Comparison of ENCODE assay signal across 16 cellular contexts in genomic region chr2:98559581-98559980, GRCh38. TPM values are rescaled to one million over a fixed set of nuclear protein-coding genes. Genes with fewer than 3 reads are reported as not detected.
DNase-seq lines count a peak whose midpoint lies in the region; ATAC-seq, FAIRE-seq and TF ChIP-seq lines count a peak whose summit lies in the region.
"Had no signal": no experiment of that assay in that cellular context is flagged by ENCODE, and none has a peak within 500 bp of the region (broad histone marks: within the 10 kb centered on the region; RNA-seq: fewer than 3 reads in every experiment).

No MANE protein-coding gene starts in this region.

- FAIRE-seq in GM12891 (lab: Jason Lieb, UNC): peak; percentile 79

- peak overlapping the region; percentile 10 for H3K27ac Mint-ChIP-seq in activated T-helper 1 cell treated with anti-CD3 and anti-CD28 coated beads, Interleukin-12 subunit alpha, Interleukin-12 subunit beta, Interleukin-2, Interleukin-4 antibody, amounts not matched to agents 30 ng/mL and 10 ng/mL and 1 ng/mL, durations not matched to agents 14 hours and 24 hours and 36 hours

- intact Hi-C loops in activated T-helper 1 cell treated with anti-CD3 and anti-CD28 coated beads, Interleukin-12 subunit alpha, Interleukin-12 subunit beta, Interleukin-2, Interleukin-4 antibody, amounts not matched to agents 30 ng/mL and 10 ng/mL and 1 ng/mL, durations not matched to agents 14 hours and 24 hours and 36 hours (cut with micrococcal nuclease): no loop called here

- no peak overlapping the region for H3K4ac ChIP-seq in mesenchymal stem cell (ENCODE audit: low read depth in 1 of 2, low read length in 2 of 2)

- H3K36me3 Mint-ChIP-seq in activated T-helper 1 cell treated with anti-CD3 and anti-CD28 coated beads, Interleukin-12 subunit alpha, Interleukin-12 subunit beta, Interleukin-2, Interleukin-4 antibody, amounts not matched to agents 30 ng/mL and 10 ng/mL and 1 ng/mL, durations not matched to agents 14 hours and 24 hours and 36 hours (ENCODE audit: low read depth): peaks cover 59% of the 10 kb centered on the region

- H3K23ac ChIP-seq in mesenchymal stem cell (ENCODE audit: low read length in 2 of 2): no peak overlapping the region

- no peak for DNase-seq in GM12891 (ENCODE audit: insufficient read length, low spot score)
- no peak for DNase-seq in activated T-helper 1 cell treated with anti-CD3 and anti-CD28 coated beads, Interleukin-12 subunit alpha, Interleukin-12 subunit beta, Interleukin-2, Interleukin-4 antibody, amounts not matched to agents 30 ng/mL and 10 ng/mL and 1 ng/mL, durations not matched to agents 14 hours and 24 hours and 36 hours (ENCODE audit: low spot score)
- peak; percentile 2 for DNase-seq in mesenchymal stem cell
- no peak for DNase-seq in superior temporal gyrus (ENCODE audit: extremely low spot score)
- no peak for DNase-seq in NCI-H2171 treated with DMSO at 0.1 percent for 48 hours (lab: John Stamatoyannopoulos, UW)
- DNase-seq: effector memory CD4-positive, alpha-beta T cell; lower lobe of right lung; NCI-H2171; psoas muscle; stimulated activated CD4-positive, alpha-beta T cell treated with anti-CD3 and anti-CD28 coated beads, Interleukin-2, amount 100 ng/mL, for 48 hours; substantia nigra had no signal

- H3K9me3 Mint-ChIP-seq in activated T-helper 1 cell treated with anti-CD3 and anti-CD28 coated beads, Interleukin-12 subunit alpha, Interleukin-12 subunit beta, Interleukin-2, Interleukin-4 antibody, amounts not matched to agents 30 ng/mL and 10 ng/mL and 1 ng/mL, durations not matched to agents 14 hours and 24 hours and 36 hours: no peaks in the 10 kb centered on the region

- peaks cover 65% of the 10 kb centered on the region for H3K4me1 Mint-ChIP-seq in activated T-helper 1 cell treated with anti-CD3 and anti-CD28 coated beads, Interleukin-12 subunit alpha, Interleukin-12 subunit beta, Interleukin-2, Interleukin-4 antibody, amounts not matched to agents 30 ng/mL and 10 ng/mL and 1 ng/mL, durations not matched to agents 14 hours and 24 hours and 36 hours (ENCODE audit: low read depth)

- H3K27me3 ChIP-seq in BLaER1 (no peaks in the 10 kb centered on the region; the same call in 1 of the 2 replicates), mesenchymal stem cell (ENCODE audit: control insufficient read depth in 1 of 2, insufficient read depth in 1 of 2, low read length in 2 of 2) (no peaks in the 10 kb centered on the region)

- no peaks in the 10 kb centered on the region for H3K27me3 Mint-ChIP-seq in activated T-helper 1 cell treated with anti-CD3 and anti-CD28 coated beads, Interleukin-12 subunit alpha, Interleukin-12 subunit beta, Interleukin-2, Interleukin-4 antibody, amounts not matched to agents 30 ng/mL and 10 ng/mL and 1 ng/mL, durations not matched to agents 14 hours and 24 hours and 36 hours (ENCODE audit: insufficient read depth)

- H2AK5ac ChIP-seq in mesenchymal stem cell (ENCODE audit: low read length, severe bottlenecking): no peak overlapping the region

- no peak for TF ChIP-seq POLR2A in GM12891 (IDR thresholded peaks at IDR 0.05; ENCODE audit: low read depth, low read length)

- H3K4me3 Mint-ChIP-seq in activated T-helper 1 cell treated with anti-CD3 and anti-CD28 coated beads, Interleukin-12 subunit alpha, Interleukin-12 subunit beta, Interleukin-2, Interleukin-4 antibody, amounts not matched to agents 30 ng/mL and 10 ng/mL and 1 ng/mL, durations not matched to agents 14 hours and 24 hours and 36 hours: no peak overlapping the region

- H4K8ac ChIP-seq in mesenchymal stem cell (ENCODE audit: low read length): no peak overlapping the region

- peaks cover 71% of the 10 kb centered on the region for H3K36me3 ChIP-seq in BLaER1
- peaks cover 30 to 56% of the 10 kb centered on the region in 2 experiments for H3K36me3 ChIP-seq in mesenchymal stem cell (ENCODE audit: control insufficient read depth in 1 of 2, insufficient read depth in 2 of 2, low read depth in 1 of 2, low read length in 2 of 2)

- H4K20me1 ChIP-seq in BLaER1: no peaks in the 10 kb centered on the region

- H3K9me3 ChIP-seq in BLaER1 (no peaks in the 10 kb centered on the region), mesenchymal stem cell (ENCODE audit: control insufficient read depth, low read length) (no peaks in the 10 kb centered on the region)
- H3K9me3 ChIP-seq: lower lobe of right lung, psoas muscle had no signal

- no peak overlapping the region for H4K91ac ChIP-seq in mesenchymal stem cell (ENCODE audit: low read length)

- H3K79me1 ChIP-seq in mesenchymal stem cell (replicated peaks; ENCODE audit: low read length, poor library complexity, severe bottlenecking): no peaks in the 10 kb centered on the region

- peaks cover 43% of the 10 kb centered on the region for H3K4me1 ChIP-seq in BLaER1
- H3K4me1 ChIP-seq in mesenchymal stem cell (ENCODE audit: control insufficient read depth, insufficient read depth, low read depth, low read length): peaks cover 3% of the 10 kb centered on the region

- H3K27ac ChIP-seq in BLaER1 (no peak overlapping the region), mesenchymal stem cell (ENCODE audit: low read length, poor library complexity, severe bottlenecking) (no peak overlapping the region)
- H3K27ac ChIP-seq: C4-2B, lower lobe of right lung, PC-9, psoas muscle had no signal

- no peak overlapping the region for H2BK120ac ChIP-seq in mesenchymal stem cell (ENCODE audit: low read depth, low read length)

- ATAC-seq in GM18520 (IDR thresholded peaks at IDR 0.05; ENCODE audit: unreplicated experiment) (no peak), HG03457 (IDR thresholded peaks at IDR 0.05; ENCODE audit: unreplicated experiment) (no peak)
- ATAC-seq: lower lobe of right lung had no signal

- H3K4me3 ChIP-seq in BLaER1 (no peak overlapping the region), mesenchymal stem cell (ENCODE audit: insufficient read depth in 1 of 2, low read depth in 1 of 2, low read length in 2 of 2) (no peak overlapping the region)
- H3K4me3 ChIP-seq: lower lobe of right lung, PC-9, psoas muscle had no signal

- H3K9ac ChIP-seq in BLaER1 (no peak overlapping the region), mesenchymal stem cell (ENCODE audit: low read length) (no peak overlapping the region)

- 87% methylated on average over 2 of the region's 3 CpGs for WGBS in mesenchymal stem cell

- no peak overlapping the region for H2AFZ ChIP-seq in mesenchymal stem cell (ENCODE audit: low read depth, low read length)
- H2AFZ ChIP-seq: PC-9 had no signal

- no peak overlapping the region for H2BK15ac ChIP-seq in mesenchymal stem cell (ENCODE audit: low read depth, poor library complexity, severe bottlenecking)

- no peak overlapping the region for H3K14ac ChIP-seq in mesenchymal stem cell (ENCODE audit: low read length in 2 of 2)

- H2BK5ac ChIP-seq in mesenchymal stem cell (ENCODE audit: low read depth, low read length, poor library complexity, severe bottlenecking): no peak overlapping the region

- no peak overlapping the region for H3K18ac ChIP-seq in mesenchymal stem cell (ENCODE audit: low read depth in 1 of 2, low read length in 2 of 2)

- peak overlapping the region; percentile 4; the same call in 1 of the 2 replicates for H3K4me2 ChIP-seq in BLaER1
- no peak overlapping the region for H3K4me2 ChIP-seq in mesenchymal stem cell (ENCODE audit: low read length, poor library complexity, severe bottlenecking)
- H3K4me2 ChIP-seq: PC-9 had no signal

- H2BK12ac ChIP-seq in mesenchymal stem cell (ENCODE audit: low read length in 2 of 2): no peak overlapping the region

TF ChIP-seq in GM12891, 5 proteins besides CTCF, POLR2A, EP300 and RAD21:
- TF ChIP-seq POLR2AphosphoS5 (IDR thresholded peaks at IDR 0.05; ENCODE audit: low read depth, low read length) (no peak), SPI1 (IDR thresholded peaks at IDR 0.05; ENCODE audit: low read depth, low read length) (no peak)

RNA-seq across cellular contexts. Expression of gene COA5, which starts 48.7 kb away (rescaled TPM):
- polyA plus RNA-seq in GM12891 (2012; ENCODE audit: low read depth, missing spikeins): 36.6 TPM
- 20.3 and 21.2 TPM in 2 replicates for total RNA-seq in activated T-helper 1 cell treated with anti-CD3 and anti-CD28 coated beads, Interleukin-12 subunit alpha, Interleukin-12 subunit beta, Interleukin-2, Interleukin-4 antibody, amounts not matched to agents 30 ng/mL and 10 ng/mL and 1 ng/mL, durations not matched to agents 14 hours and 24 hours and 36 hours
- polyA plus RNA-seq in mesenchymal stem cell (2013, experiment 1 of 2): 33.0 TPM
- polyA plus RNA-seq in mesenchymal stem cell (2013, experiment 2 of 2): 36.8 TPM

RNA-seq across cellular contexts. Expression of gene UNC50, which starts 48.8 kb away (rescaled TPM):
- 26.4 TPM for polyA plus RNA-seq in GM12891 (2012; ENCODE audit: low read depth, missing spikeins)
- 41.4 and 43.0 TPM in 2 replicates for total RNA-seq in activated T-helper 1 cell treated with anti-CD3 and anti-CD28 coated beads, Interleukin-12 subunit alpha, Interleukin-12 subunit beta, Interleukin-2, Interleukin-4 antibody, amounts not matched to agents 30 ng/mL and 10 ng/mL and 1 ng/mL, durations not matched to agents 14 hours and 24 hours and 36 hours
- 64.2 TPM for polyA plus RNA-seq in mesenchymal stem cell (2013, experiment 1 of 2)
- polyA plus RNA-seq in mesenchymal stem cell (2013, experiment 2 of 2): 81.8 TPM
